ENCODE assay signal across 1 cellular context in genomic region chr2:119178811-119179601, GRCh38.
TF ChIP-seq lines count a peak whose summit lies in the region.

No MANE protein-coding gene starts in this region.

TF ChIP-seq in SK-N-SH, 30 proteins besides CTCF, POLR2A, EP300 and RAD21 (continued from another document):
- TF ChIP-seq REST (IDR thresholded peaks at IDR 0.05; ENCODE audit: low read depth, low read length) (no peak), GATA2 (CRISPR knock-in tag; IDR thresholded peaks at IDR 0.05) (no peak), SMC3 (IDR thresholded peaks at IDR 0.05; ENCODE audit: low read depth, low read length) (no peak), ZBTB33 (IDR thresholded peaks at IDR 0.05; ENCODE audit: borderline replicate concordance, low read depth) (no peak), FOSL2 (IDR thresholded peaks at IDR 0.05; ENCODE audit: borderline replicate concordance, low read depth) (no peak), IRF3 (IDR thresholded peaks at IDR 0.05; ENCODE audit: low read depth, low read length) (no peak), USF2 (IDR thresholded peaks at IDR 0.05; ENCODE audit: borderline replicate concordance, low read depth, low read length) (no peak), POLR2AphosphoS5 (IDR thresholded peaks at IDR 0.05; ENCODE audit: low read depth, low read length) (no peak), NFIC (IDR thresholded peaks at IDR 0.05; ENCODE audit: borderline replicate concordance) (no peak), RFX5 (IDR thresholded peaks at IDR 0.05; ENCODE audit: low read length) (no peak), JUND (IDR thresholded peaks at IDR 0.05) (no peak), MXI1 (IDR thresholded peaks at IDR 0.05; ENCODE audit: low read depth, low read length) (no peak), RCOR1 (IDR thresholded peaks at IDR 0.05; ENCODE audit: low read length) (no peak), GABPA (IDR thresholded peaks at IDR 0.05; ENCODE audit: low read depth) (no peak), MAX (IDR thresholded peaks at IDR 0.05; ENCODE audit: low read depth) (no peak)
